7 cellular contexts compared by ENCODE assay signal in genomic region chrX:119427024-119427794, GRCh38. TPM values are rescaled to one million over a fixed set of nuclear protein-coding genes. Genes with fewer than 3 reads are reported as not detected.
A peak's percentile ranks its signal among the peaks of the same experiment; 100 is the strongest.
DNase-seq lines count a peak whose midpoint lies in the region; ATAC-seq and TF ChIP-seq lines count a peak whose summit lies in the region.

No MANE protein-coding gene starts in this region.

- no peak overlapping the region for H3K4me2 ChIP-seq in H9 (ENCODE audit: insufficient read depth, insufficient read length, low read length)

- no peak overlapping the region for H3K18ac ChIP-seq in H9 (ENCODE audit: insufficient read length, low read depth, low read length)

- no peak overlapping the region for H3K4ac ChIP-seq in H9 (ENCODE audit: low read depth, low read length)

- H3K27me3 ChIP-seq in H9 (ENCODE audit: insufficient read depth, low read length) = no peaks in the 10 kb centered on the region

- no peak overlapping the region for H3K23ac ChIP-seq in H9 (ENCODE audit: insufficient read length, low read depth, low read length)

- H3K79me1 ChIP-seq in H9 (ENCODE audit: insufficient read depth, low read depth, low read length, poor library complexity, severe bottlenecking) = no peaks in the 10 kb centered on the region

- H4K5ac ChIP-seq in H9 (ENCODE audit: insufficient read length, low read depth, low read length) = no peak overlapping the region

- no peak overlapping the region for H2BK5ac ChIP-seq in H9 (ENCODE audit: insufficient read length, low read length)

- no CpG with 5 or more reads among the region's 9 CpGs for WGBS in H9 (ENCODE audit: extremely low coverage, insufficient read length, low lambda C conversion rate)

- H3K9ac ChIP-seq in H9 (ENCODE audit: extremely low read depth, insufficient read length, low read length) = no peak overlapping the region

- H3K27me3 Mint-ChIP-seq in H9 (ENCODE audit: low read depth) = no peaks in the 10 kb centered on the region

- H2AK5ac ChIP-seq in H9 (ENCODE audit: insufficient read length, low read length) = no peak overlapping the region

- no peak overlapping the region for H4K8ac ChIP-seq in H9 (replicated peaks; ENCODE audit: insufficient read length, low read depth, low read length)

- TF ChIP-seq CTCF in H9 (conservative IDR thresholded peaks at IDR 0.05) = no peak

- no peak overlapping the region for H3T11ph ChIP-seq in H9 (ENCODE audit: low read length)

- H3K4me3 Mint-ChIP-seq in H9 = no peak overlapping the region

- peaks cover 11% of the 10 kb centered on the region for H3K9me3 ChIP-seq in H9 (ENCODE audit: control insufficient read depth, low read depth, low read length)

- H2BK120ac ChIP-seq in H9 (ENCODE audit: low read depth, low read length, poor library complexity, severe bottlenecking) = no peak overlapping the region

- DNase-seq in RPMI7951 (ENCODE audit: low read depth) = peak; percentile 67
- peak in 39 of 51 donors; percentile 0 to 44 (median 8) for DNase-seq in hypothalamus (lab: John Stamatoyannopoulos, UW)
- no peak for DNase-seq in H9
- DNase-seq in NCI-H187 treated with DMSO at 0.1 percent for 48 hours (lab: John Stamatoyannopoulos, UW) = no peak
- no peak for DNase-seq in NCI-H146 (lab: John Stamatoyannopoulos, UW)

- no peak overlapping the region for H3K27ac ChIP-seq in H9 (ENCODE audit: insufficient read length, low read depth, low read length)

- peak; percentile 72 for ATAC-seq in GM18861 (IDR thresholded peaks at IDR 0.05; ENCODE audit: unreplicated experiment)
- ATAC-seq in HG02642 (IDR thresholded peaks at IDR 0.05; ENCODE audit: poor library complexity, unreplicated experiment) = peak; percentile 84

- no peak overlapping the region for H3K14ac ChIP-seq in H9 (ENCODE audit: insufficient read depth, low read length)

- no peak overlapping the region for H3K56ac ChIP-seq in H9 (ENCODE audit: insufficient read length, low read depth, low read length)

- no peaks in the 10 kb centered on the region for H3K4me1 ChIP-seq in H9 (ENCODE audit: insufficient read depth, low read length)

- H3K27ac Mint-ChIP-seq in H9 = peak overlapping the region in 1 of 3 experiments; percentile 84; a peak in 4 of 7 replicates

- no peak overlapping the region for H4K91ac ChIP-seq in H9 (ENCODE audit: insufficient read length, low read depth, low read length)

- H3K23me2 ChIP-seq in H9 (ENCODE audit: insufficient read length, low read depth, low read length, poor library complexity, severe bottlenecking) = no peaks in the 10 kb centered on the region

- no peaks in the 10 kb centered on the region for H4K20me1 ChIP-seq in H9 (ENCODE audit: control insufficient read depth, insufficient read depth, insufficient read length)

- no peak overlapping the region for H2BK20ac ChIP-seq in H9 (ENCODE audit: low read depth, low read length, poor library complexity, severe bottlenecking)

- H2BK12ac ChIP-seq in H9 (ENCODE audit: insufficient read length, low read depth, low read length) = no peak overlapping the region

- H3K9me3 Mint-ChIP-seq in H9 = peaks cover 67 to 72% of the 10 kb centered on the region in 2 experiments

- H3K79me2 ChIP-seq in H9 (ENCODE audit: insufficient read depth, low read length) = no peaks in the 10 kb centered on the region

- peaks cover 4 to 14% (median 6%) of the 10 kb centered on the region in 3 experiments; a peak in 6 of 7 replicates for H3K36me3 Mint-ChIP-seq in H9 (ENCODE audit: insufficient read depth in 1 of 3, low read depth in 3 of 3)

- H2BK15ac ChIP-seq in H9 (ENCODE audit: low read depth, low read length) = no peak overlapping the region

- no peak overlapping the region for H2AFZ ChIP-seq in H9 (ENCODE audit: low read length)

- peaks cover 6 to 11% of the 10 kb centered on the region in 2 experiments for H3K4me1 Mint-ChIP-seq in H9

RNA-seq across cellular contexts. Expression of gene SLC25A43, which starts 28.1 kb away (rescaled TPM):
- total RNA-seq in RPMI7951 (2014; rRNA removed; shearing (Covaris generic)) = 20.5 and 22.5 TPM in 2 replicates
- total RNA-seq in H9 (2021) = 3.7 and 4.2 TPM in 2 replicates

RNA-seq across cellular contexts. Expression of gene SLC25A5, which starts 41.0 kb away (rescaled TPM):
- total RNA-seq in RPMI7951 (2014; rRNA removed; shearing (Covaris generic)) = 289 and 310 TPM in 2 replicates
- 454 and 472 TPM in 2 replicates for total RNA-seq in H9 (2021)

Comparison
In these comparisons a context has a peak if more than half of its experiments do, and no peak if none do; other contexts are left out.
1. DNase-seq: peak in RPMI7951 (single experiment) and hypothalamus (39 of 51); none in H9 (single experiment), NCI-H187 treated with DMSO at 0.1 percent for 48 hours (single experiment) and NCI-H146 (single experiment).